Comparison of ENCODE assay signal across 7 cellular contexts in genomic region chr1:33633019-33633801, GRCh38.
A peak's percentile ranks its signal among the peaks of the same experiment; 100 is the strongest.
DNase-seq lines count a peak whose midpoint lies in the region; ATAC-seq and TF ChIP-seq lines count a peak whose summit lies in the region.

No MANE protein-coding gene starts in this region.

- peaks cover 29 to 69% (median 68%) of the 10 kb centered on the region in 3 donors for H3K27me3 Mint-ChIP-seq in naive B cell

- H3K27ac Mint-ChIP-seq in naive B cell: no peak overlapping the region

- peak overlapping the region in 2 of 8 donors; percentile 22 to 35 for H3K4me3 Mint-ChIP-seq in naive B cell

- no peaks in the 10 kb centered on the region for H3K36me3 Mint-ChIP-seq in naive B cell

- TF ChIP-seq EP300 in Ishikawa (IDR thresholded peaks at IDR 0.05; ENCODE audit: borderline replicate concordance): no peak

- TF ChIP-seq RAD21 in Ishikawa (IDR thresholded peaks at IDR 0.05; ENCODE audit: low read depth): peak; percentile 75

- H3K4me1 Mint-ChIP-seq in naive B cell: peaks cover 0 to 11% (median 8%) of the 10 kb centered on the region in 3 donors

- H3K4me3 ChIP-seq in GM12875 (ENCODE audit: low read depth, low read length): no peak overlapping the region

- peak; percentile 89 for DNase-seq in OCI-M1 (lab: John Stamatoyannopoulos, UW)
- peak; percentile 84 for DNase-seq in activated T-cell treated with anti-CD3 and anti-CD28 coated beads for 1 hour (ENCODE audit: low read depth)
- DNase-seq in erythroblast (lab: John Stamatoyannopoulos, UW): peak; percentile 80 to 90
- peak; percentile 61 for DNase-seq in naive B cell
- DNase-seq in stimulated activated CD8-positive, alpha-beta memory T cell treated with anti-CD3 and anti-CD28 coated beads, Interleukin-7, amount 100 ng/mL, for 4 hours (ENCODE audit: low read depth in 2 of 2): peak; percentile 64 to 70

- ATAC-seq in naive B cell (ENCODE audit: low read depth in 2 of 2): peak; percentile 61 to 64

- peak; percentile 99 for TF ChIP-seq CTCF in GM12875 (IDR thresholded peaks at IDR 0.05; ENCODE audit: borderline replicate concordance, insufficient read depth, low read depth, low read length)

- TF ChIP-seq POLR2A in erythroblast (IDR thresholded peaks at IDR 0.05; ENCODE audit: low read length): no peak

- H3K9me3 Mint-ChIP-seq in naive B cell: no peaks in the 10 kb centered on the region

TF ChIP-seq in Ishikawa, 13 proteins besides CTCF, POLR2A, EP300 and RAD21:
- TF ChIP-seq TEAD4 (IDR thresholded peaks at IDR 0.05) (no peak), ZBTB7A (IDR thresholded peaks at IDR 0.05; ENCODE audit: low read depth) (no peak), NFIC (IDR thresholded peaks at IDR 0.05) (no peak), CEBPB (IDR thresholded peaks at IDR 0.05) (no peak), EGR1 (IDR thresholded peaks at IDR 0.05) (no peak), FOXM1 (IDR thresholded peaks at IDR 0.05; ENCODE audit: borderline replicate concordance, low read depth) (no peak), CREB1 (IDR thresholded peaks at IDR 0.05; ENCODE audit: low read depth) (no peak), YY1 (IDR thresholded peaks at IDR 0.05; ENCODE audit: low read depth) (no peak), TCF12 (IDR thresholded peaks at IDR 0.05; ENCODE audit: low read depth) (no peak), TAF1 (IDR thresholded peaks at IDR 0.05; ENCODE audit: low read depth) (no peak), USF1 (IDR thresholded peaks at IDR 0.05) (no peak)
- TF ChIP-seq, protein P1, sequence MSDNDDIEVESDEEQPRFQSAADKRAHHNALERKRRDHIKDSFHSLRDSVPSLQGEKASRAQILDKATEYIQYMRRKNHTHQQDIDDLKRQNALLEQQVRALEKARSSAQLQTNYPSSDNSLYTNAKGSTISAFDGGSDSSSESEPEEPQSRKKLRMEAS (IDR thresholded peaks at IDR 0.05): no peak
- TF ChIP-seq, protein P2, sequence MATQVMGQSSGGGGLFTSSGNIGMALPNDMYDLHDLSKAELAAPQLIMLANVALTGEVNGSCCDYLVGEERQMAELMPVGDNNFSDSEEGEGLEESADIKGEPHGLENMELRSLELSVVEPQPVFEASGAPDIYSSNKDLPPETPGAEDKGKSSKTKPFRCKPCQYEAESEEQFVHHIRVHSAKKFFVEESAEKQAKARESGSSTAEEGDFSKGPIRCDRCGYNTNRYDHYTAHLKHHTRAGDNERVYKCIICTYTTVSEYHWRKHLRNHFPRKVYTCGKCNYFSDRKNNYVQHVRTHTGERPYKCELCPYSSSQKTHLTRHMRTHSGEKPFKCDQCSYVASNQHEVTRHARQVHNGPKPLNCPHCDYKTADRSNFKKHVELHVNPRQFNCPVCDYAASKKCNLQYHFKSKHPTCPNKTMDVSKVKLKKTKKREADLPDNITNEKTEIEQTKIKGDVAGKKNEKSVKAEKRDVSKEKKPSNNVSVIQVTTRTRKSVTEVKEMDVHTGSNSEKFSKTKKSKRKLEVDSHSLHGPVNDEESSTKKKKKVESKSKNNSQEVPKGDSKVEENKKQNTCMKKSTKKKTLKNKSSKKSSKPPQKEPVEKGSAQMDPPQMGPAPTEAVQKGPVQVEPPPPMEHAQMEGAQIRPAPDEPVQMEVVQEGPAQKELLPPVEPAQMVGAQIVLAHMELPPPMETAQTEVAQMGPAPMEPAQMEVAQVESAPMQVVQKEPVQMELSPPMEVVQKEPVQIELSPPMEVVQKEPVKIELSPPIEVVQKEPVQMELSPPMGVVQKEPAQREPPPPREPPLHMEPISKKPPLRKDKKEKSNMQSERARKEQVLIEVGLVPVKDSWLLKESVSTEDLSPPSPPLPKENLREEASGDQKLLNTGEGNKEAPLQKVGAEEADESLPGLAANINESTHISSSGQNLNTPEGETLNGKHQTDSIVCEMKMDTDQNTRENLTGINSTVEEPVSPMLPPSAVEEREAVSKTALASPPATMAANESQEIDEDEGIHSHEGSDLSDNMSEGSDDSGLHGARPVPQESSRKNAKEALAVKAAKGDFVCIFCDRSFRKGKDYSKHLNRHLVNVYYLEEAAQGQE (IDR thresholded peaks at IDR 0.05; ENCODE audit: low read depth): no peak
